Comparison of ENCODE assay signal across 2 cellular contexts in genomic region chr3:57233799-57234198, GRCh38.
A peak's percentile ranks its signal among the peaks of the same experiment; 100 is the strongest.
TF ChIP-seq lines count a peak whose summit lies in the region.

No MANE protein-coding gene starts in this region.

TF ChIP-seq in HepG2, 621 proteins besides CTCF, POLR2A, EP300 and RAD21 (continues in another document):
- TF ChIP-seq MEIS1 (CRISPR knock-in tag; IDR thresholded peaks at IDR 0.05; ENCODE audit: borderline replicate concordance): no peak
- no peak for TF ChIP-seq NR2F6 (IDR thresholded peaks at IDR 0.05)
- 0 out of 2 replicates have a peak, but pooled peaks have one; percentile 20 for TF ChIP-seq NR2F6 (CRISPR knock-in tag; IDR thresholded peaks at IDR 0.05)
- no peak for TF ChIP-seq NFRKB (IDR thresholded peaks at IDR 0.05)
- TF ChIP-seq MYPOP (CRISPR knock-in tag; IDR thresholded peaks at IDR 0.05): no peak
- TF ChIP-seq GABPA (IDR thresholded peaks at IDR 0.05; ENCODE audit: low read depth, low read length): no peak
- TF ChIP-seq GABPA (CRISPR knock-in tag; IDR thresholded peaks at IDR 0.05; ENCODE audit: low read depth): no peak
- peak; percentile 81 for TF ChIP-seq ZNF460 (CRISPR knock-in tag; IDR thresholded peaks at IDR 0.05; ENCODE audit: borderline replicate concordance)
- no peak for TF ChIP-seq GTF2F1 (IDR thresholded peaks at IDR 0.05; ENCODE audit: low read length)
- TF ChIP-seq POLR2AphosphoS5 (IDR thresholded peaks at IDR 0.05; ENCODE audit: low read depth, low read length): no peak
- TF ChIP-seq DPF2 (CRISPR knock-in tag; IDR thresholded peaks at IDR 0.05; ENCODE audit: borderline replicate concordance, low read depth): no peak
- TF ChIP-seq EHMT2 (IDR thresholded peaks at IDR 0.05; ENCODE audit: borderline replicate concordance, low read depth, low read length): no peak
- TF ChIP-seq NBN (conservative IDR thresholded peaks at IDR 0.05): no peak
- TF ChIP-seq FOXK2 (IDR thresholded peaks at IDR 0.05): no peak
- TF ChIP-seq KAT7 (CRISPR knock-in tag; IDR thresholded peaks at IDR 0.05; ENCODE audit: borderline replicate concordance): no peak
- no peak for TF ChIP-seq RXRA (CRISPR knock-in tag; IDR thresholded peaks at IDR 0.05)
- TF ChIP-seq ZNF30 (CRISPR knock-in tag; IDR thresholded peaks at IDR 0.05): no peak
- no peak for TF ChIP-seq FOXM1 (CRISPR knock-in tag; IDR thresholded peaks at IDR 0.05)
- no peak for TF ChIP-seq SATB2 (CRISPR knock-in tag; IDR thresholded peaks at IDR 0.05)
- TF ChIP-seq HMGA1 (CRISPR knock-in tag; conservative IDR thresholded peaks at IDR 0.05): no peak
- no peak for TF ChIP-seq NFATC3 (CRISPR knock-in tag; IDR thresholded peaks at IDR 0.05)
- TF ChIP-seq SIX4 (CRISPR knock-in tag; IDR thresholded peaks at IDR 0.05): peak; percentile 64; the same call in 1 of the 2 replicates
- TF ChIP-seq NONO (IDR thresholded peaks at IDR 0.05): no peak
- no peak for TF ChIP-seq NONO (CRISPR knock-in tag; conservative IDR thresholded peaks at IDR 0.05)
- no peak for TF ChIP-seq ZSCAN12 (CRISPR knock-in tag; IDR thresholded peaks at IDR 0.05)
- TF ChIP-seq NCOA1 (CRISPR knock-in tag; IDR thresholded peaks at IDR 0.05): no peak
- TF ChIP-seq CBX2 (IDR thresholded peaks at IDR 0.05; ENCODE audit: low read depth, low read length): no peak
- no peak for TF ChIP-seq CBX2 (CRISPR knock-in tag; IDR thresholded peaks at IDR 0.05; ENCODE audit: low read depth)
- TF ChIP-seq CREB3 (CRISPR knock-in tag; IDR thresholded peaks at IDR 0.05): no peak
- no peak for TF ChIP-seq GABPB1 (CRISPR knock-in tag; IDR thresholded peaks at IDR 0.05)
- peak; percentile 92 for TF ChIP-seq ZNF770 (CRISPR knock-in tag; IDR thresholded peaks at IDR 0.05)
- no peak for TF ChIP-seq CENPX (CRISPR knock-in tag; IDR thresholded peaks at IDR 0.05)
- no peak for TF ChIP-seq ZNF530 (CRISPR knock-in tag; IDR thresholded peaks at IDR 0.05; ENCODE audit: low read depth)

TF ChIP-seq in SK-N-SH, 30 proteins besides CTCF, POLR2A, EP300 and RAD21:
- no peak for TF ChIP-seq SIN3A (IDR thresholded peaks at IDR 0.05; ENCODE audit: borderline replicate concordance, low read depth, low read length)
- TF ChIP-seq USF2 (IDR thresholded peaks at IDR 0.05; ENCODE audit: borderline replicate concordance, low read depth, low read length): no peak
- no peak for TF ChIP-seq USF1 (IDR thresholded peaks at IDR 0.05; ENCODE audit: borderline replicate concordance, low read depth)
- TF ChIP-seq GATA2 (CRISPR knock-in tag; IDR thresholded peaks at IDR 0.05): no peak
TF ChIP-seq in SK-N-SH: peak in this region for 0.
